1 cellular context compared by ENCODE assay signal in genomic region chr13:76214001-76214400, GRCh38.
TF ChIP-seq lines count a peak whose summit lies in the region.

No MANE protein-coding gene starts in this region.

TF ChIP-seq in GM23338, 12 proteins besides CTCF, POLR2A, EP300 and RAD21 (continued from another document):
- TF ChIP-seq ZNF462 (CRISPR knock-in tag; IDR thresholded peaks at IDR 0.05) (no peak), POLR2AphosphoS5 (IDR thresholded peaks at IDR 0.05; ENCODE audit: low read depth) (no peak), STAT1 (IDR thresholded peaks at IDR 0.05; ENCODE audit: unreplicated experiment) (no peak), ETS1 (IDR thresholded peaks at IDR 0.05) (no peak), EZH2 (IDR thresholded peaks at IDR 0.05; ENCODE audit: low read depth, unreplicated experiment) (no peak), CREB1 (CRISPR knock-in tag; IDR thresholded peaks at IDR 0.05; ENCODE audit: low read depth) (no peak)
